Comparison of ENCODE assay signal across 8 cellular contexts in genomic region chr3:28317438-28318022, GRCh38. TPM values are rescaled to one million over a fixed set of nuclear protein-coding genes. Genes with fewer than 3 reads are reported as not detected.
DNase-seq lines count a peak whose midpoint lies in the region; ATAC-seq and TF ChIP-seq lines count a peak whose summit lies in the region.

No MANE protein-coding gene starts in this region.

- TF ChIP-seq CTCF in thoracic aorta (IDR thresholded peaks at IDR 0.05) (peak; percentile 33), vagina (IDR thresholded peaks at IDR 0.05) (peak in 1 of 3 experiments; percentile 21)

- POLR2A ChIA-PET in activated naive CD8-positive, alpha-beta T cell treated with anti-CD3 and anti-CD28 coated beads, Interleukin-2, amount 10 ng/mL, durations not matched to agents 7 days and 5 days (lab: Charles Lee), result no interaction called here

- H3K36me3 ChIP-seq in thoracic aorta (no peaks in the 10 kb centered on the region), vagina (no peaks in the 10 kb centered on the region)

- peak; percentile 65 for DNase-seq in D341Med (ENCODE audit: low spot score)
- peak; percentile 23 for DNase-seq in NCI-H226
- no peak for DNase-seq in activated naive CD8-positive, alpha-beta T cell treated with anti-CD3 and anti-CD28 coated beads, Interleukin-2, amount 10 ng/mL, durations not matched to agents 7 days and 5 days
- peak; percentile 63 for DNase-seq in iPS-NIHi11 (ENCODE audit: low spot score)
- DNase-seq in thoracic aorta (ENCODE audit: low spot score), result no peak
- no peak for DNase-seq in vagina (ENCODE audit: extremely low spot score in 2 of 2)

- H3K9me3 ChIP-seq in thoracic aorta, result no peaks in the 10 kb centered on the region
- H3K9me3 ChIP-seq in vagina, result no peaks in the 10 kb centered on the region

- TF ChIP-seq POLR2A in vagina (IDR thresholded peaks at IDR 0.05), result no peak

- intact Hi-C loops in vagina (cut with DNase I), result no loop called here

- H3K4me3 ChIP-seq in thoracic aorta (no peak overlapping the region), vagina (no peak overlapping the region)

- H3K27me3 ChIP-seq in thoracic aorta (replicated peaks; ENCODE audit: insufficient read depth) (no peaks in the 10 kb centered on the region), vagina (no peaks in the 10 kb centered on the region)

- no peak overlapping the region for H3K27ac ChIP-seq in thoracic aorta
- H3K27ac ChIP-seq in vagina, result no peak overlapping the region

- peak; percentile 94 for ATAC-seq in GM18868 (IDR thresholded peaks at IDR 0.05; ENCODE audit: unreplicated experiment)
- ATAC-seq in HG03025 (IDR thresholded peaks at IDR 0.05; ENCODE audit: low FRiP score, unreplicated experiment), result peak; percentile 90
- peak; percentile 88 for ATAC-seq in activated naive CD8-positive, alpha-beta T cell treated with anti-CD3 and anti-CD28 coated beads, Interleukin-2, amount 10 ng/mL, durations not matched to agents 7 days and 5 days (ENCODE audit: low read depth)
- no peak for ATAC-seq in thoracic aorta (ENCODE audit: insufficient number of reproducible peaks, low FRiP score, low read depth)

- H3K4me1 Mint-ChIP-seq in activated naive CD8-positive, alpha-beta T cell treated with anti-CD3 and anti-CD28 coated beads, Interleukin-2, amount 10 ng/mL, durations not matched to agents 7 days and 5 days, result peaks cover 10% of the 10 kb centered on the region

- H3K27me3 Mint-ChIP-seq in activated naive CD8-positive, alpha-beta T cell treated with anti-CD3 and anti-CD28 coated beads, Interleukin-2, amount 10 ng/mL, durations not matched to agents 7 days and 5 days, result no peaks in the 10 kb centered on the region

- H3K4me1 ChIP-seq in thoracic aorta (ENCODE audit: control insufficient read depth in 1 of 2, low read depth in 2 of 2) (no peaks in the 10 kb centered on the region), vagina (no peaks in the 10 kb centered on the region)

- H3K4me3 Mint-ChIP-seq in activated naive CD8-positive, alpha-beta T cell treated with anti-CD3 and anti-CD28 coated beads, Interleukin-2, amount 10 ng/mL, durations not matched to agents 7 days and 5 days, result no peak overlapping the region

- no peak overlapping the region for H3K27ac Mint-ChIP-seq in activated naive CD8-positive, alpha-beta T cell treated with anti-CD3 and anti-CD28 coated beads, Interleukin-2, amount 10 ng/mL, durations not matched to agents 7 days and 5 days

- no peaks in the 10 kb centered on the region for H3K9me3 Mint-ChIP-seq in activated naive CD8-positive, alpha-beta T cell treated with anti-CD3 and anti-CD28 coated beads, Interleukin-2, amount 10 ng/mL, durations not matched to agents 7 days and 5 days

- peaks cover 7% of the 10 kb centered on the region for H3K36me3 Mint-ChIP-seq in activated naive CD8-positive, alpha-beta T cell treated with anti-CD3 and anti-CD28 coated beads, Interleukin-2, amount 10 ng/mL, durations not matched to agents 7 days and 5 days

RNA-seq across cellular contexts. Expression of gene ZCWPW2, which starts 31.0 kb away (rescaled TPM):
- under 1 TPM; 0.25 to 0.79 TPM for total RNA-seq in activated naive CD8-positive, alpha-beta T cell treated with anti-CD3 and anti-CD28 coated beads, Interleukin-2, amount 10 ng/mL, durations not matched to agents 7 days and 5 days
- total RNA-seq in thoracic aorta, result 1 to 10 TPM in 1 of 2 donors, under 1 TPM in 1; 0.81 to 2.7 TPM
- total RNA-seq in vagina, result 3.7 TPM

RNA-seq across cellular contexts. Expression of gene AZI2, which starts 31.1 kb away (rescaled TPM):
- total RNA-seq in activated naive CD8-positive, alpha-beta T cell treated with anti-CD3 and anti-CD28 coated beads, Interleukin-2, amount 10 ng/mL, durations not matched to agents 7 days and 5 days, result 10 to 100 TPM; 55.1 to 59.8 TPM
- total RNA-seq in thoracic aorta (10 to 100 TPM; 32.2 to 79.8 TPM), vagina (78.1 TPM)

Comparison
In these comparisons a context has a peak if more than half of its experiments do, and no peak if none do; other contexts are left out.
1. DNase-seq: peak in D341Med (single experiment), NCI-H226 (single experiment) and iPS-NIHi11 (single experiment); none in activated naive CD8-positive, alpha-beta T cell treated with anti-CD3 and anti-CD28 coated beads, Interleukin-2, amount 10 ng/mL, durations not matched to agents 7 days and 5 days (single experiment), thoracic aorta (single experiment) and vagina (0 of 2).